In the genomic region with DNA sequence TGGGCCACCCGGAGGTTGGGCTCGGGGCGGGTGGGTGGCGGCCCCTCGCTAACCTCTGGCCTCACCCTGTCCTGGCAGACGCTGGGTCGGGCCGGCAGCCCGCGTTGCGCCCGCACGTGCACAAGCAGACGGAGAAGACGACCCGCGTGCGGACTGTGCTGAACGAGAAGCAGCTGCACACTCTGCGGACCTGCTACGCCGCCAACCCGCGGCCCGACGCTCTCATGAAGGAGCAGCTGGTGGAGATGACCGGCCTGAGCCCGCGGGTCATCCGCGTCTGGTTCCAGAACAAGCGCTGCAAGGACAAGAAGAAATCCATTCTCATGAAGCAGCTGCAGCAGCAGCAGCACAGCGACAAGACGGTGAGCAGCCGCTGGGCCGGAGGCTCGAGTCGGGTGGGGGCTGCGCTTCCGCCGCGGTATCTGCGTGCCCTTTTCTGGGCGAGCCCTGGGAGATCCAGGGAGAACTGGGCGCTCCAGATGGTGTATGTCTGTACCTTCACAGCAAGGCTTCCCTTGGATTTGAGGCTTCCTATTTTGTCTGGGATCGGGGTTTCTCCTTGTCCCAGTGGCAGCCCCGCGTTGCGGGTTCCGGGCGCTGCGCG, we compare ENCODE assay signal across 1 cellular context.
TF ChIP-seq lines count a peak whose summit lies in the region.

No MANE protein-coding gene starts in this region.

TF ChIP-seq in GM12878, 131 proteins besides CTCF, POLR2A, EP300 and RAD21 (continued from another document):
- TF ChIP-seq PBX3 (IDR thresholded peaks at IDR 0.05; ENCODE audit: insufficient replicate concordance, low read depth, low read length) (no peak), HDAC6 (IDR thresholded peaks at IDR 0.05; ENCODE audit: unreplicated experiment) (no peak), SRF (IDR thresholded peaks at IDR 0.05; ENCODE audit: low read depth in 2 of 2, low read length in 2 of 2) (peak; percentile 76 to 81; a peak in 3 of 4 replicates), MYC (IDR thresholded peaks at IDR 0.05; ENCODE audit: insufficient read depth, insufficient read length, insufficient replicate concordance, low read length, severe bottlenecking) (no peak), BRCA1 (IDR thresholded peaks at IDR 0.05; ENCODE audit: low read depth, low read length) (no peak), CHD1 (IDR thresholded peaks at IDR 0.05; ENCODE audit: low read depth, low read length) (no peak), EZH2 (IDR thresholded peaks at IDR 0.05; ENCODE audit: borderline replicate concordance, control insufficient read depth, low read depth, low read length) (no peak), BHLHE40 (IDR thresholded peaks at IDR 0.05; ENCODE audit: borderline replicate concordance in 1 of 2, low read depth in 2 of 2, low read length in 1 of 2) (peak; percentile 60 to 84), IRF4 (IDR thresholded peaks at IDR 0.05; ENCODE audit: low read depth, low read length) (no peak), POU2F2 (IDR thresholded peaks at IDR 0.05; ENCODE audit: borderline replicate concordance, low read depth, low read length) (no peak), USF1 (IDR thresholded peaks at IDR 0.05; ENCODE audit: borderline replicate concordance, extremely low read length, insufficient read depth, low read depth, low read length) (peak; percentile 3)
